ENCODE assay signal across 8 cellular contexts in the genomic region with DNA sequence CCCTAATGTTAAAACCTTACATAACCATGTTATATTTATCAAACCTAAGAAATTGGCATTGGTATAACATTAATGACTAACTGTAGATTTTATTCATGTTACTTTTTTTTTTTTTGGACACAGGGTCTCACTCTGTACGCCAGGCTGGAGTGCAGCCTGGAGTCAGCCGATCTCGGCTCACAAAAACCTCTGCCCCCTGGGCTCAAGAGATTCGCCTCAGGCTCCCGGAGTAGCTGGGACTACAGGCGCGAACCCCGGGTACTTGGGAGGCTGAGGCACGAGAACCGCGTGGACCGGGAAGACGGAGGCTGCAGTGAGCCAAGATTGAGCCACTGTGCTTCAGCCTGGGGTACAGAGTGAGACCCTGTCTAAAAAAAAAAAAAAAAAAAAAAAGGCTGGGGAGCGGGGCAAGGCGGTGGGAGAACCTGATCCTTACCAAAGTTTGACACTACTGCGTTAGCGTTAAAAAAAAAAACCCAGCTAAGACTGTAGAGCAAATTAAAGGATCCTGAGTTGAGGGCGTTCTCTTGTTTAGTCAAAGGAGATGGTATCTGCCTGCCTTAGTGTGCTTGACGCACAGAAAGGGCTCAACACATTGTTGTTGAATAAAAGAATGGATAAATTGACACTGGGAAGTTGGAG. TPM values are rescaled to one million over a fixed set of nuclear protein-coding genes. Genes with fewer than 3 reads are reported as not detected.
DNase-seq lines count a peak whose midpoint lies in the region; ATAC-seq and TF ChIP-seq lines count a peak whose summit lies in the region.
"Not testable (repeated sequence)": the region's sequence is repeated elsewhere in the genome, so short reads cannot be mapped to it uniquely, and the experiment has no call there.

No MANE protein-coding gene starts in this region.

- H3K79me1 ChIP-seq in IMR-90 (ENCODE audit: low read depth in 1 of 2, low read length in 2 of 2): not testable (repeated sequence)

- BruUV-seq in IMR-90 (replicated peaks; lab: Mats Ljungman, UMichigan); PC-9 (replicated peaks; lab: Mats Ljungman, UMichigan): not testable (repeated sequence)

- H3K36me3 ChIP-seq in IMR-90 (ENCODE audit: control insufficient read depth, insufficient read depth, low read length); PC-9 (ENCODE audit: low read depth); iPS DF 6.9 (ENCODE audit: control insufficient read depth, insufficient read depth, low read length); neural cell (ENCODE audit: insufficient read depth, low read length); suprapubic skin: not testable (repeated sequence)

- no CpG with 5 or more reads among the region's 19 CpGs for WGBS in IMR-90 (ENCODE audit: extremely low coverage in 2 of 2, insufficient read length in 1 of 2), 2 experiments
- WGBS in iPS DF 6.9 (ENCODE audit: insufficient coverage, insufficient read length): no CpG with 5 or more reads among the region's 19 CpGs
- 20% methylated on average over 19 of the region's 19 CpGs for WGBS in suprapubic skin

- peak overlapping the region; percentile 69; the same call in 1 of the 2 replicates for H3K4me3 ChIP-seq in IMR-90 (ENCODE audit: insufficient read depth, low read depth, low read length)
- H3K4me3 ChIP-seq in PC-9: peak overlapping the region; percentile 66; the same call in 1 of the 2 replicates
- peak overlapping the region; percentile 64; the same call in 1 of the 2 replicates for H3K4me3 ChIP-seq in iPS DF 6.9 (ENCODE audit: low read length)
- H3K4me3 ChIP-seq in neural cell (ENCODE audit: low read length): peak overlapping the region; percentile 64
- H3K4me3 ChIP-seq in suprapubic skin: peak overlapping the region; percentile 73

- H3K27me3 ChIP-seq in IMR-90 (ENCODE audit: control insufficient read depth, insufficient read depth, low read length); PC-9 (ENCODE audit: insufficient read depth, low read depth); iPS DF 6.9 (ENCODE audit: control insufficient read depth, insufficient read depth, low read length); suprapubic skin: not testable (repeated sequence)
- H3K27me3 ChIP-seq in neural cell (ENCODE audit: insufficient read depth, low read depth, low read length): peaks cover 14% of the 10 kb centered on the region

- H2AK5ac ChIP-seq in IMR-90 (ENCODE audit: low read depth, low read length): not testable (repeated sequence)

- not testable (repeated sequence) for H4K8ac ChIP-seq in IMR-90 (ENCODE audit: low read depth in 2 of 2, low read length in 2 of 2)

- H2BK20ac ChIP-seq in IMR-90 (ENCODE audit: low read depth, low read length): not testable (repeated sequence)

- H2BK5ac ChIP-seq in IMR-90 (ENCODE audit: low read depth, low read length, poor library complexity, severe bottlenecking): not testable (repeated sequence)

- intact Hi-C loops in IMR-90 (cut with micrococcal nuclease): not testable (repeated sequence)
- intact Hi-C loops in PC-9 (cut with micrococcal nuclease; ENCODE audit: unreplicated experiment): loop anchor here (1.0 to 2.0 kb wide), 3 partner anchors 11 to 91 kb away; no protein-coding TSS in a partner anchor
- intact Hi-C loops in dendritic cell treated with granulocyte-macrophage colony-stimulating factor and Interleukin-4, amounts not matched to agents 40 ng/mL and 50 ng/mL, for 4 days (cut with micrococcal nuclease): loop anchor here (10.0 kb wide), 1 partner anchor 45 kb away; no protein-coding TSS in a partner anchor

- not testable (repeated sequence) for H3K27ac ChIP-seq in IMR-90 (ENCODE audit: insufficient read depth, low read length); PC-9; iPS DF 6.9 (ENCODE audit: low read length); neural cell (ENCODE audit: low read length); suprapubic skin

- H2AFZ ChIP-seq in IMR-90 (replicated peaks; ENCODE audit: low read length, poor library complexity); PC-9; neural cell (ENCODE audit: low read depth, low read length): not testable (repeated sequence)

- not testable (repeated sequence) for H3K9me3 Mint-ChIP-seq in activated T-cell treated with anti-CD3 and anti-CD28 coated beads, Interleukin-2, amount 50 U/mL, for 24 hours; dendritic cell treated with granulocyte-macrophage colony-stimulating factor and Interleukin-4, amounts not matched to agents 40 ng/mL and 50 ng/mL, for 4 days

- not testable (repeated sequence) for H3K18ac ChIP-seq in IMR-90 (ENCODE audit: low read depth, low read length)

- in situ Hi-C loops in IMR-90 (cut with MboI; ENCODE audit: low sequenced_read_pairs): not testable (repeated sequence)

- H3K27ac Mint-ChIP-seq in activated T-cell treated with anti-CD3 and anti-CD28 coated beads, Interleukin-2, amount 50 U/mL, for 24 hours: peak overlapping the region; percentile 97
- peak overlapping the region; percentile 94 for H3K27ac Mint-ChIP-seq in dendritic cell treated with granulocyte-macrophage colony-stimulating factor and Interleukin-4, amounts not matched to agents 40 ng/mL and 50 ng/mL, for 4 days

- H3K4me1 ChIP-seq in IMR-90 (ENCODE audit: control insufficient read depth, insufficient read depth, low read length); PC-9 (replicated peaks; ENCODE audit: insufficient read depth); iPS DF 6.9 (ENCODE audit: control insufficient read depth, insufficient read depth, low read length): not testable (repeated sequence)
- H3K4me1 ChIP-seq in suprapubic skin: peaks cover 22% of the 10 kb centered on the region

- not testable (repeated sequence) for TF ChIP-seq RAD21 in IMR-90 (IDR thresholded peaks at IDR 0.05; ENCODE audit: low read length); neural cell (conservative IDR thresholded peaks at IDR 0.05)

- not testable (repeated sequence) for H3K36me3 Mint-ChIP-seq in activated T-cell treated with anti-CD3 and anti-CD28 coated beads, Interleukin-2, amount 50 U/mL, for 24 hours (ENCODE audit: low read depth); dendritic cell treated with granulocyte-macrophage colony-stimulating factor and Interleukin-4, amounts not matched to agents 40 ng/mL and 50 ng/mL, for 4 days (ENCODE audit: low read depth)

- DNase-seq in DMS 273 (lab: John Stamatoyannopoulos, UW; ENCODE audit: unreplicated experiment): peak; percentile 45
- DNase-seq in IMR-90; PC-9; activated T-cell treated with anti-CD3 and anti-CD28 coated beads, Interleukin-2, amount 50 U/mL, for 24 hours; iPS DF 6.9 (ENCODE audit: low read depth, low spot score); suprapubic skin (ENCODE audit: low spot score in 2 of 2): not testable (repeated sequence)

- not testable (repeated sequence) for H3K4ac ChIP-seq in IMR-90 (ENCODE audit: low read depth, low read length)

- H3K9me3 ChIP-seq in IMR-90 (ENCODE audit: control insufficient read depth, insufficient read depth, low read length); PC-9 (ENCODE audit: insufficient read depth, low read depth); iPS DF 6.9 (ENCODE audit: control insufficient read depth, insufficient read depth, low read length); neural cell (ENCODE audit: low read length); suprapubic skin: not testable (repeated sequence)

- H3K9me1 ChIP-seq in IMR-90 (ENCODE audit: insufficient read depth, low read length): not testable (repeated sequence)

- TF ChIP-seq CTCF in IMR-90 (conservative IDR thresholded peaks at IDR 0.05; ENCODE audit: low read depth, low read length); PC-9 (conservative IDR thresholded peaks at IDR 0.05); neural cell (IDR thresholded peaks at IDR 0.05; ENCODE audit: poor library complexity, severe bottlenecking); suprapubic skin (IDR thresholded peaks at IDR 0.05): not testable (repeated sequence)

- peaks cover 15% of the 10 kb centered on the region for H3K27me3 Mint-ChIP-seq in activated T-cell treated with anti-CD3 and anti-CD28 coated beads, Interleukin-2, amount 50 U/mL, for 24 hours
- H3K27me3 Mint-ChIP-seq in dendritic cell treated with granulocyte-macrophage colony-stimulating factor and Interleukin-4, amounts not matched to agents 40 ng/mL and 50 ng/mL, for 4 days: not testable (repeated sequence)

- H2BK15ac ChIP-seq in IMR-90 (ENCODE audit: low read depth, low read length): not testable (repeated sequence)

- not testable (repeated sequence) for H3K79me2 ChIP-seq in PC-9 (ENCODE audit: low read depth); neural cell (replicated peaks; ENCODE audit: insufficient read depth, low read length)

- not testable (repeated sequence) for H4K91ac ChIP-seq in IMR-90 (ENCODE audit: insufficient read depth, low read depth, low read length)

- H3K9me2 ChIP-seq in PC-9 (ENCODE audit: insufficient read depth); neural cell (ENCODE audit: insufficient read depth, low read length): not testable (repeated sequence)

- H4K20me1 ChIP-seq in IMR-90 (ENCODE audit: insufficient read depth, low read length); PC-9 (ENCODE audit: insufficient read depth); neural cell (ENCODE audit: insufficient read depth): not testable (repeated sequence)

- not testable (repeated sequence) for H3K9ac ChIP-seq in IMR-90 (ENCODE audit: low read depth, low read length)
- peak overlapping the region; percentile 72 for H3K9ac ChIP-seq in neural cell (ENCODE audit: low read length)

- not testable (repeated sequence) for H3K23ac ChIP-seq in IMR-90 (ENCODE audit: low read depth, low read length)

- CTCF ChIA-PET in IMR-90 (lab: Yijun Ruan, JAX): not testable (repeated sequence)
- CTCF ChIA-PET in PC-9 (lab: Charles Lee): interaction anchor here (0.6 to 0.7 kb wide), 2 partner anchors 33 to 45 kb away, joined by 10 to 14 read pairs; no protein-coding TSS in a partner anchor

- not testable (repeated sequence) for H3F3A ChIP-seq in PC-9 (ENCODE audit: insufficient read depth, low read depth); neural cell (ENCODE audit: insufficient read depth, low read length, poor library complexity, severe bottlenecking)

- H3K56ac ChIP-seq in IMR-90 (ENCODE audit: extremely low read depth, insufficient read depth, low read length): not testable (repeated sequence)

- not testable (repeated sequence) for ATAC-seq in IMR-90 (ENCODE audit: low read depth)

- H2AK9ac ChIP-seq in IMR-90 (replicated peaks; ENCODE audit: low read depth, low read length, poor library complexity): not testable (repeated sequence)

- peak overlapping the region; percentile 93 for H3K4me3 Mint-ChIP-seq in activated T-cell treated with anti-CD3 and anti-CD28 coated beads, Interleukin-2, amount 50 U/mL, for 24 hours
- peak overlapping the region; percentile 78 for H3K4me3 Mint-ChIP-seq in dendritic cell treated with granulocyte-macrophage colony-stimulating factor and Interleukin-4, amounts not matched to agents 40 ng/mL and 50 ng/mL, for 4 days

- TF ChIP-seq EP300 in neural cell (conservative IDR thresholded peaks at IDR 0.05; ENCODE audit: poor library complexity, severe bottlenecking); suprapubic skin (IDR thresholded peaks at IDR 0.05): not testable (repeated sequence)

- not testable (repeated sequence) for H2BK120ac ChIP-seq in IMR-90 (ENCODE audit: low read depth, low read length)

- dilution Hi-C loops in IMR-90 (cut with HindIII; ENCODE audit: low sequenced_read_pairs, unreplicated experiment): not testable (repeated sequence)

- POLR2A ChIA-PET in IMR-90 (lab: Charles Lee; ENCODE audit: unreplicated experiment); PC-9 (lab: Charles Lee; ENCODE audit: unreplicated experiment): not testable (repeated sequence)

- not testable (repeated sequence) for TF ChIP-seq POLR2A in IMR-90 (IDR thresholded peaks at IDR 0.05; ENCODE audit: low read depth, low read length); suprapubic skin (IDR thresholded peaks at IDR 0.05)

- not testable (repeated sequence) for H4K5ac ChIP-seq in IMR-90 (ENCODE audit: low read depth, low read length)

- not testable (repeated sequence) for H3K14ac ChIP-seq in IMR-90 (replicated peaks; ENCODE audit: low read depth, low read length)

- peaks cover 20% of the 10 kb centered on the region for H3K4me1 Mint-ChIP-seq in activated T-cell treated with anti-CD3 and anti-CD28 coated beads, Interleukin-2, amount 50 U/mL, for 24 hours (ENCODE audit: low read depth)
- H3K4me1 Mint-ChIP-seq in dendritic cell treated with granulocyte-macrophage colony-stimulating factor and Interleukin-4, amounts not matched to agents 40 ng/mL and 50 ng/mL, for 4 days (ENCODE audit: low read depth): peaks cover 54% of the 10 kb centered on the region

- H3K4me2 ChIP-seq in IMR-90 (ENCODE audit: low read depth, low read length) (peak overlapping the region; percentile 84; the same call in 1 of the 2 replicates), PC-9 (peak overlapping the region; percentile 83), neural cell (ENCODE audit: low read length) (peak overlapping the region; percentile 19)

RNA-seq across cellular contexts. Expression of a gene that starts 5.2 kb away (rescaled TPM):
- 0.54 and 0.56 TPM in 2 replicates for total RNA-seq in IMR-90 (2012; rRNA removed)
- polyA plus RNA-seq in IMR-90 (2012; rRNA removed): 0.50 and 0.67 TPM in 2 replicates
- polyA plus RNA-seq in IMR-90 (2012; cell fraction: cytosol; rRNA removed): 0.25 and 0.44 TPM in 2 replicates
- polyA plus RNA-seq in IMR-90 (2012; cell fraction: nucleus; rRNA removed; ENCODE audit: low replicate concordance): 0.22 and 0.36 TPM in 2 replicates
- total RNA-seq in PC-9 (2021): 0.28 and 0.30 TPM in 2 replicates
- 2.6 and 3.8 TPM in 2 replicates for polyA plus RNA-seq in neural cell
- 0.97 and 1.3 TPM in 2 replicates for polyA minus RNA-seq in neural cell
- total RNA-seq in suprapubic skin: 1 to 10 TPM; 3.6 to 8.1 (median 5.3) TPM

RNA-seq across cellular contexts. Expression of a gene that starts 20.0 kb away (rescaled TPM):
- not detected in 2 replicates for total RNA-seq in IMR-90 (2012; rRNA removed)
- not detected in 2 replicates for polyA plus RNA-seq in IMR-90 (2012; rRNA removed)
- polyA plus RNA-seq in IMR-90 (2012; cell fraction: cytosol; rRNA removed): not detected in 2 replicates
- polyA plus RNA-seq in IMR-90 (2012; cell fraction: nucleus; rRNA removed; ENCODE audit: low replicate concordance): not detected in 2 replicates
- not detected in 2 replicates for total RNA-seq in PC-9 (2021)
- not detected in 2 replicates for polyA plus RNA-seq in neural cell
- polyA minus RNA-seq in neural cell: not detected in 2 replicates
- total RNA-seq in suprapubic skin: 1 to 10 TPM in 3 of 4 donors, under 1 TPM in 1; 0.98 to 5.3 (median 1.4) TPM

RNA-seq across cellular contexts. Expression of a gene that starts 24.3 kb away (rescaled TPM):
- total RNA-seq in IMR-90 (2012; rRNA removed): 0.18 and 0.28 TPM in 2 replicates
- polyA plus RNA-seq in IMR-90 (2012; rRNA removed): 0.56 and 0.94 TPM in 2 replicates
- 0.21 and 0.48 TPM in 2 replicates for polyA plus RNA-seq in IMR-90 (2012; cell fraction: cytosol; rRNA removed)
- 0.03 and 0.57 TPM in 2 replicates for polyA plus RNA-seq in IMR-90 (2012; cell fraction: nucleus; rRNA removed; ENCODE audit: low replicate concordance)
- total RNA-seq in PC-9 (2021): 0.57 TPM in 1 of 2 replicates, not detected in the other
- not detected in 2 replicates for polyA plus RNA-seq in neural cell
- polyA minus RNA-seq in neural cell: not detected in 2 replicates
- 10 to 100 TPM in 2 of 4 donors, 1 to 10 TPM in 2; 4.3 to 27.8 (median 8.3) TPM for total RNA-seq in suprapubic skin

Comparison
In these comparisons a context has a peak if more than half of its experiments do, and no peak if none do; other contexts are left out.
1. H3K4me2 ChIP-seq: peak in every context shown above with its lines; median percentile 84 in IMR-90; 83 in PC-9; 19 in neural cell.